Comparison of ENCODE assay signal across 13 cellular contexts in genomic region chr6:16523550-16524379, GRCh38.
DNase-seq lines count a peak whose midpoint lies in the region; ATAC-seq and TF ChIP-seq lines count a peak whose summit lies in the region.
"Had no signal": no experiment of that assay in that cellular context is flagged by ENCODE, and none has a peak within 500 bp of the region (broad histone marks: within the 10 kb centered on the region; RNA-seq: fewer than 3 reads in every experiment).

No MANE protein-coding gene starts in this region.

- H3K27me3 ChIP-seq in brain microvascular endothelial cell (replicated peaks) (no peaks in the 10 kb centered on the region), left lung (no peaks in the 10 kb centered on the region), BE2C (no peaks in the 10 kb centered on the region)
- H3K27me3 ChIP-seq: tibial nerve had no signal

- no peaks in the 10 kb centered on the region for H3K9me3 ChIP-seq in left lung
- H3K9me3 ChIP-seq in BE2C = no peaks in the 10 kb centered on the region
- H3K9me3 ChIP-seq: tibial nerve had no signal

- DNase-seq in AG04449 (ENCODE audit: low read depth, low spot score) (peak; percentile 89), HFFc6 (peak; percentile 83), brain microvascular endothelial cell (peak; percentile 99), left lung (peak in 1 of 2 donors; percentile 28), BE2C (no peak), HPDE6-E6E7 (ENCODE audit: extremely low spot score) (no peak)
- DNase-seq in stimulated activated CD4-positive, alpha-beta T cell treated with anti-CD3 and anti-CD28 coated beads, Interleukin-15, amount 100 ng/mL, for 24 hours = no peak
- DNase-seq: CD4-positive, alpha-beta T cell; NCI-H2029 treated with DMSO at 0.1 percent for 48 hours; nucleus accumbens had no signal

- H3K4me3 Mint-ChIP-seq in HFFc6 = peak overlapping the region; percentile 26
- H3K4me3 Mint-ChIP-seq: CD4-positive, alpha-beta T cell had no signal

- peaks cover 28% of the 10 kb centered on the region for H3K36me3 Mint-ChIP-seq in HFFc6 (ENCODE audit: low read depth)

- no peaks in the 10 kb centered on the region for H3K4me1 ChIP-seq in left lung
- H3K4me1 ChIP-seq in BE2C = no peaks in the 10 kb centered on the region
- H3K4me1 ChIP-seq: tibial nerve had no signal

- peak overlapping the region; percentile 79 for H3K27ac Mint-ChIP-seq in HFFc6
- H3K27ac Mint-ChIP-seq: CD4-positive, alpha-beta T cell had no signal

- intact Hi-C loops in left lung (cut with DNase I) = no loop called here

- no peak for TF ChIP-seq CTCF in AG04449 (IDR thresholded peaks at IDR 0.05; ENCODE audit: insufficient read depth, low read length, missing control alignments)
- TF ChIP-seq CTCF in HFFc6 (IDR thresholded peaks at IDR 0.05) = no peak; the same call in 1 of the 2 replicates
- no peak for TF ChIP-seq CTCF in brain microvascular endothelial cell (IDR thresholded peaks at IDR 0.05; ENCODE audit: low read depth, low read length, missing control alignments)
- no peak for TF ChIP-seq CTCF in left lung (IDR thresholded peaks at IDR 0.05)
- TF ChIP-seq CTCF in BE2C (IDR thresholded peaks at IDR 0.05; ENCODE audit: low read depth, low read length) = no peak

- peaks cover 3% of the 10 kb centered on the region; the same call in 1 of the 2 replicates for H3K9me3 Mint-ChIP-seq in HFFc6
- H3K9me3 Mint-ChIP-seq: CD4-positive, alpha-beta T cell had no signal

- H3K4me3 ChIP-seq in AG04449 (ENCODE audit: low read depth, low read length) = no peak overlapping the region
- no peak overlapping the region for H3K4me3 ChIP-seq in brain microvascular endothelial cell (ENCODE audit: low read depth, low read length)
- no peak overlapping the region for H3K4me3 ChIP-seq in left lung
- no peak overlapping the region for H3K4me3 ChIP-seq in BE2C (ENCODE audit: low read depth, low read length)
- H3K4me3 ChIP-seq: tibial nerve had no signal

- H3K36me3 ChIP-seq in brain microvascular endothelial cell (replicated peaks) = peaks cover 7% of the 10 kb centered on the region
- peaks cover 0 to 29% of the 10 kb centered on the region in 2 donors for H3K36me3 ChIP-seq in left lung
- H3K36me3 ChIP-seq in BE2C = no peaks in the 10 kb centered on the region

- H3K4me1 Mint-ChIP-seq in HFFc6 (ENCODE audit: low read depth) = peaks cover 35% of the 10 kb centered on the region

- in situ Hi-C loops in brain microvascular endothelial cell (cut with HindIII; ENCODE audit: low pct_ligation_motif_present, low sequenced_read_pairs) = no loop called here

- POLR2A ChIA-PET in AG04449 (lab: Yijun Ruan, JAX) = interaction anchor here (0.7 to 1.1 kb wide), 2 partner anchors 202 to 294 kb away, joined by 3 to 4 read pairs; no protein-coding TSS in a partner anchor

- H3K27ac ChIP-seq in brain microvascular endothelial cell (peak overlapping the region; percentile 100), left lung (no peak overlapping the region)
- H3K27ac ChIP-seq: tibial nerve, VCaP had no signal

- H3K27me3 Mint-ChIP-seq in HFFc6 (ENCODE audit: insufficient read depth) = no peaks in the 10 kb centered on the region
- H3K27me3 Mint-ChIP-seq: CD4-positive, alpha-beta T cell had no signal

- ATAC-seq in left lung = peak; percentile 72
- no peak for ATAC-seq in GM19452 (IDR thresholded peaks at IDR 0.05; ENCODE audit: unreplicated experiment)

- CTCF ChIA-PET in AG04449 (lab: Yijun Ruan, JAX) = interaction anchor here (0.6 to 5.0 kb wide), 8 partner anchors 11 to 240 kb away, joined by 3 to 63 read pairs (median 3); no protein-coding TSS in a partner anchor

Comparison
In these comparisons a context has a peak if more than half of its experiments do, and no peak if none do; other contexts are left out.
1. DNase-seq: peak in AG04449 (single experiment), HFFc6 (single experiment) and brain microvascular endothelial cell (single experiment); none in BE2C (single experiment), HPDE6-E6E7 (single experiment) and stimulated activated CD4-positive, alpha-beta T cell treated with anti-CD3 and anti-CD28 coated beads, Interleukin-15, amount 100 ng/mL, for 24 hours (single experiment).